In genomic region chr10:68434657-68435056, GRCh38 we compare ENCODE assay signal across 1 cellular context.
TF ChIP-seq lines count a peak whose summit lies in the region.

No MANE protein-coding gene starts in this region.

TF ChIP-seq in WTC11, 78 proteins besides CTCF, POLR2A, EP300 and RAD21 (continued from another document):
- TF ChIP-seq FOXP4 (CRISPR knock-in tag; IDR thresholded peaks at IDR 0.05) (no peak), NR2C2 (CRISPR knock-in tag; IDR thresholded peaks at IDR 0.05) (no peak), ATF1 (CRISPR knock-in tag; IDR thresholded peaks at IDR 0.05) (no peak), GRHL2 (CRISPR knock-in tag; IDR thresholded peaks at IDR 0.05; ENCODE audit: insufficient replicate concordance, severe bottlenecking) (no peak), EMX1 (CRISPR knock-in tag; IDR thresholded peaks at IDR 0.05) (no peak), CDX4 (CRISPR knock-in tag; IDR thresholded peaks at IDR 0.05; ENCODE audit: borderline replicate concordance) (no peak), PRDM15 (CRISPR knock-in tag; IDR thresholded peaks at IDR 0.05) (no peak), NFYB (CRISPR knock-in tag; conservative IDR thresholded peaks at IDR 0.05; ENCODE audit: low read depth) (no peak), ZNF423 (CRISPR knock-in tag; IDR thresholded peaks at IDR 0.05) (no peak), CREM (CRISPR knock-in tag; IDR thresholded peaks at IDR 0.05) (no peak), TEAD4 (CRISPR knock-in tag; IDR thresholded peaks at IDR 0.05) (no peak), ZNF512 (CRISPR knock-in tag; IDR thresholded peaks at IDR 0.05; ENCODE audit: borderline replicate concordance) (no peak), ZNF425 (CRISPR knock-in tag; conservative IDR thresholded peaks at IDR 0.05) (no peak), MYBL2 (CRISPR knock-in tag; IDR thresholded peaks at IDR 0.05) (no peak), ZBTB21 (CRISPR knock-in tag; IDR thresholded peaks at IDR 0.05; ENCODE audit: borderline replicate concordance) (no peak), ARID4B (CRISPR knock-in tag; IDR thresholded peaks at IDR 0.05; ENCODE audit: borderline replicate concordance) (no peak), USF1 (CRISPR knock-in tag; IDR thresholded peaks at IDR 0.05) (no peak)
